ENCODE assay signal across 7 cellular contexts in the genomic region with DNA sequence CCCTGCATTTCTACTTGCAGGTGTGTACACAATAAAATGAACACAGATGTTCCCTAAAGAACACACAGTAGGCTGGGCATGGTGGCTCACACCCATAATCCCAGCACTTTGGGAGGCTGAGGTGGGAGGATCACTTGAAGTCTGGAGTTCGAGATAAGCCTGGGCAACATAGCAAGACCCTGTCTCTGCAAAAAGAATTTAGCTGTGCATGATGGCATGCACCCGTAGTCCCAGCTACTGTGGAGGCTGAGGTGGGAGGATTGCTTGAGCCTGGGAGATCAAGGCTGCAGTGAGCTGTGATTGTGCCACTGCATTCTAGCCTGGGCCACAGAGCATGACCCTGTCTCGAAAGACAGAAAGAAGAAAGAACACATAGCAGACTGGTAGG.
DNase-seq lines count a peak whose midpoint lies in the region; ATAC-seq, FAIRE-seq and TF ChIP-seq lines count a peak whose summit lies in the region.
"Not testable (repeated sequence)": the region's sequence is repeated elsewhere in the genome, so short reads cannot be mapped to it uniquely, and the experiment has no call there.

No MANE protein-coding gene starts in this region.

- not testable (repeated sequence) for TF ChIP-seq POLR2A in sigmoid colon (IDR thresholded peaks at IDR 0.05)

- H3K27me3 ChIP-seq in CD4-positive, CD25-positive, alpha-beta regulatory T cell (ENCODE audit: control insufficient read depth, insufficient read depth, low read length); sigmoid colon: not testable (repeated sequence)

- H3K36me3 ChIP-seq in CD4-positive, CD25-positive, alpha-beta regulatory T cell (ENCODE audit: control insufficient read depth, insufficient read depth, low read length), result peaks cover 24% of the 10 kb centered on the region
- not testable (repeated sequence) for H3K36me3 ChIP-seq in HEK293 (ENCODE audit: control insufficient read depth in 2 of 2, insufficient read depth in 1 of 2, low read length in 2 of 2); kidney (ENCODE audit: control insufficient read depth in 1 of 2, insufficient read depth in 2 of 2, low read length in 2 of 2); sigmoid colon

- H3K27ac Mint-ChIP-seq in CD4-positive, CD25-positive, alpha-beta regulatory T cell, result peak overlapping the region in 2 of 3 donors; percentile 50 to 59
- peak overlapping the region; percentile 16 for H3K27ac Mint-ChIP-seq in activated CD8-positive, alpha-beta T cell treated with anti-CD3 and anti-CD28 coated beads for 36 hours
- peak overlapping the region; percentile 44 for H3K27ac Mint-ChIP-seq in central memory CD8-positive, alpha-beta T cell (ENCODE audit: low read depth)
- peak overlapping the region in 8 of 10 donors; percentile 2 to 82 (median 50) for H3K27ac Mint-ChIP-seq in naive thymus-derived CD8-positive, alpha-beta T cell

- WGBS in sigmoid colon, 2 donors, result 93% methylated on average over 3 of the region's 3 CpGs

- not testable (repeated sequence) for ATAC-seq in CD4-positive, CD25-positive, alpha-beta regulatory T cell (ENCODE audit: low read depth in 2 of 2); activated CD8-positive, alpha-beta T cell treated with anti-CD3 and anti-CD28 coated beads for 36 hours; central memory CD8-positive, alpha-beta T cell (replicated peaks; ENCODE audit: extremely low read depth, poor library complexity, severe bottlenecking); naive thymus-derived CD8-positive, alpha-beta T cell

- POLR2A ChIA-PET in HEK293 (lab: Yijun Ruan, JAX), result not testable (repeated sequence)
- POLR2A ChIA-PET in activated CD8-positive, alpha-beta T cell treated with anti-CD3 and anti-CD28 coated beads for 36 hours (lab: Charles Lee), result interaction anchor here (1.2 kb wide), 1 partner anchor 12 kb away, joined by 3 read pairs; no protein-coding TSS in a partner anchor
- POLR2A ChIA-PET in naive thymus-derived CD8-positive, alpha-beta T cell (lab: Charles Lee), result interaction anchor here (1.2 kb wide), 1 partner anchor 15 kb away, joined by 3 read pairs; no protein-coding TSS in a partner anchor

- not testable (repeated sequence) for H3K27ac ChIP-seq in CD4-positive, CD25-positive, alpha-beta regulatory T cell (ENCODE audit: insufficient read depth, low read length, poor library complexity, severe bottlenecking); HEK293 (ENCODE audit: extremely low read depth, low read depth, low read length); kidney (ENCODE audit: low read depth in 2 of 2, low read length in 2 of 2); sigmoid colon

- not testable (repeated sequence) for H3K9me3 Mint-ChIP-seq in CD4-positive, CD25-positive, alpha-beta regulatory T cell; activated CD8-positive, alpha-beta T cell treated with anti-CD3 and anti-CD28 coated beads for 36 hours; central memory CD8-positive, alpha-beta T cell; naive thymus-derived CD8-positive, alpha-beta T cell

- TF ChIP-seq CTCF in HEK293 (tag by site-specific recombination; IDR thresholded peaks at IDR 0.05); activated CD8-positive, alpha-beta T cell treated with anti-CD3 and anti-CD28 coated beads for 36 hours (IDR thresholded peaks at IDR 0.05); kidney (IDR thresholded peaks at IDR 0.05; ENCODE audit: borderline replicate concordance, extremely low read depth, insufficient read depth); sigmoid colon (IDR thresholded peaks at IDR 0.05): not testable (repeated sequence)

- H3K4me3 Mint-ChIP-seq in CD4-positive, CD25-positive, alpha-beta regulatory T cell; activated CD8-positive, alpha-beta T cell treated with anti-CD3 and anti-CD28 coated beads for 36 hours; central memory CD8-positive, alpha-beta T cell; naive thymus-derived CD8-positive, alpha-beta T cell: not testable (repeated sequence)

- FAIRE-seq in kidney (lab: Jason Lieb, UNC), result not testable (repeated sequence)

- not testable (repeated sequence) for H3K9me3 ChIP-seq in CD4-positive, CD25-positive, alpha-beta regulatory T cell (ENCODE audit: control insufficient read depth in 2 of 2, low read length in 2 of 2); HEK293 (ENCODE audit: control insufficient read depth, insufficient read depth, low read depth, low read length); kidney (ENCODE audit: control insufficient read depth in 1 of 2, low read length in 2 of 2); sigmoid colon

- H3K4me1 Mint-ChIP-seq in CD4-positive, CD25-positive, alpha-beta regulatory T cell, result peaks cover 5 to 60% (median 27%) of the 10 kb centered on the region in 4 donors
- H3K4me1 Mint-ChIP-seq in activated CD8-positive, alpha-beta T cell treated with anti-CD3 and anti-CD28 coated beads for 36 hours (ENCODE audit: low read depth), result peaks cover 18% of the 10 kb centered on the region
- H3K4me1 Mint-ChIP-seq in central memory CD8-positive, alpha-beta T cell, result peaks cover 57% of the 10 kb centered on the region
- H3K4me1 Mint-ChIP-seq in naive thymus-derived CD8-positive, alpha-beta T cell, result peaks cover 28 to 67% (median 54%) of the 10 kb centered on the region in 4 donors

- H3K4me1 ChIP-seq in CD4-positive, CD25-positive, alpha-beta regulatory T cell (ENCODE audit: control insufficient read depth, insufficient read depth, low read length, poor library complexity, severe bottlenecking); HEK293 (ENCODE audit: control insufficient read depth, insufficient read depth, low read length); kidney (ENCODE audit: control insufficient read depth in 1 of 2, insufficient read depth in 1 of 2, low read depth in 1 of 2, low read length in 2 of 2); sigmoid colon: not testable (repeated sequence)

- DNase-seq in CD4-positive, CD25-positive, alpha-beta regulatory T cell; activated CD8-positive, alpha-beta T cell treated with anti-CD3 and anti-CD28 coated beads for 36 hours; central memory CD8-positive, alpha-beta T cell (ENCODE audit: low spot score in 2 of 2); naive thymus-derived CD8-positive, alpha-beta T cell: not testable (repeated sequence)
- DNase-seq in kidney (peak; percentile 18), sigmoid colon (peak; percentile 22)

- TF ChIP-seq EP300 in sigmoid colon (IDR thresholded peaks at IDR 0.05), result not testable (repeated sequence)

- not testable (repeated sequence) for H3K4me3 ChIP-seq in CD4-positive, CD25-positive, alpha-beta regulatory T cell (ENCODE audit: low read depth, low read length); HEK293 (ENCODE audit: low read depth, low read length); kidney (ENCODE audit: low read length in 2 of 2); sigmoid colon

- peaks cover 19% of the 10 kb centered on the region for H3K36me3 Mint-ChIP-seq in CD4-positive, CD25-positive, alpha-beta regulatory T cell
- H3K36me3 Mint-ChIP-seq in activated CD8-positive, alpha-beta T cell treated with anti-CD3 and anti-CD28 coated beads for 36 hours (ENCODE audit: low read depth), result peaks cover 12% of the 10 kb centered on the region
- peaks cover 10% of the 10 kb centered on the region for H3K36me3 Mint-ChIP-seq in central memory CD8-positive, alpha-beta T cell (ENCODE audit: insufficient read depth)
- H3K36me3 Mint-ChIP-seq in naive thymus-derived CD8-positive, alpha-beta T cell, result peaks cover 0 to 61% (median 9%) of the 10 kb centered on the region in 3 donors

- not testable (repeated sequence) for H3K9ac ChIP-seq in kidney (ENCODE audit: low read length in 2 of 2)

- H3K27me3 Mint-ChIP-seq in CD4-positive, CD25-positive, alpha-beta regulatory T cell; activated CD8-positive, alpha-beta T cell treated with anti-CD3 and anti-CD28 coated beads for 36 hours; central memory CD8-positive, alpha-beta T cell; naive thymus-derived CD8-positive, alpha-beta T cell: not testable (repeated sequence)

- intact Hi-C loops in activated CD8-positive, alpha-beta T cell treated with anti-CD3 and anti-CD28 coated beads for 36 hours (cut with micrococcal nuclease); kidney (cut with DNase I); sigmoid colon (cut with DNase I): not testable (repeated sequence)

- CTCF ChIA-PET in HEK293 (lab: Yijun Ruan, JAX); activated CD8-positive, alpha-beta T cell treated with anti-CD3 and anti-CD28 coated beads for 36 hours (lab: Charles Lee): not testable (repeated sequence)

TF ChIP-seq in HEK293, 187 proteins besides CTCF, POLR2A, EP300 and RAD21:
- TF ChIP-seq ZNF121 (tag by site-specific recombination; IDR thresholded peaks at IDR 0.05), result peak; percentile 81
